In the genomic region with DNA sequence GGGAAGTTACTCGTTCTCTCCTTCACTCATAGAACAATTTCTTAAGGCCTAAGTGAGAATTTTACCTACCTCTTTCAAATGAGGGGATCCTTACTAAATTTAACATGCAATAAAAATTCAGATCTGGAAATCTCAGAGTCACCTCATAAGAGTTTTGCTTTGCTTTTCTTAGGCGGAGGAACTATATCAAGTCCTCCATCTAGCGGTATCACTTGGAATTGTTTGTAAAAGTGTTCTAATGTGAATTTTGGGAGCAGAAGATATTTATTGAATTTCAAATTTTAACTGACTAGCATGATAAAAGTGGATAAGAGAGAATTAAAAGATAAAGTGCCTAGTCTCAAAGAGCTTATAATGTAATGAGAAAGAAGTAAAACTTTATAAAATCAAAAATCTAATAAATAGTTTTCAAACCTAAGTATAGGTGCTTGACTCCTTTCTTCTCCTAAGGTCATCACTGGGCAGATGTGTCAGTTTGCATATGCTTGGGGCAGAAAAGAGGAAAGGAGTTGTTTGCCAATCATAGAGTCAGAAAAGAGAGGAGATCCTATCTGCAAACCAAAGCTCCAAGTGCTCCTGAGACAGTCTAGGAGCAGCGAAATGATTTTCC, we compare ENCODE assay signal across 8 cellular contexts.
DNase-seq lines count a peak whose midpoint lies in the region; ATAC-seq and TF ChIP-seq lines count a peak whose summit lies in the region.

No MANE protein-coding gene starts in this region.

- H3K9ac ChIP-seq in DND-41 (ENCODE audit: low read depth, low read length), result no peak overlapping the region

- in situ Hi-C loops in SK-MEL-5 (cut with HindIII; ENCODE audit: low pct_unique_long_range_greater_than_20kb, low sequenced_read_pairs), result no loop called here

- H3K27me3 ChIP-seq in DND-41 (ENCODE audit: insufficient read depth, low read length, poor library complexity) (peaks cover 31% of the 10 kb centered on the region), suprapubic skin (no peaks in the 10 kb centered on the region)

- no peak for TF ChIP-seq POLR2A in suprapubic skin (IDR thresholded peaks at IDR 0.05)

- H3K4me3 ChIP-seq in DND-41 (ENCODE audit: low read depth in 1 of 2, low read length in 2 of 2) (no peak overlapping the region), suprapubic skin (no peak overlapping the region)

- no peaks in the 10 kb centered on the region for H4K20me1 ChIP-seq in DND-41 (ENCODE audit: insufficient read depth, low read length)

- no peaks in the 10 kb centered on the region for H3K79me2 ChIP-seq in DND-41 (ENCODE audit: insufficient read depth, low read length)

- DNase-seq in DND-41, result no peak
- peak; percentile 84 for DNase-seq in SK-MEL-5 (ENCODE audit: low read depth, low spot score)
- DNase-seq in glomerular endothelial cell (ENCODE audit: extremely low read depth, low read depth, low spot score), result peak; percentile 58
- no peak for DNase-seq in suprapubic skin (ENCODE audit: low spot score in 2 of 2)
- DNase-seq in islet precursor cell, result no peak

- H3K4me1 ChIP-seq in DND-41 (ENCODE audit: insufficient read depth, low read length) (no peaks in the 10 kb centered on the region), suprapubic skin (peaks cover 3% of the 10 kb centered on the region)

- H3K9me3 ChIP-seq in DND-41 (ENCODE audit: insufficient read depth, low read length, severe bottlenecking) (no peaks in the 10 kb centered on the region), suprapubic skin (no peaks in the 10 kb centered on the region)

- no peak overlapping the region for H3K27ac ChIP-seq in DND-41 (ENCODE audit: low read length)
- no peak overlapping the region for H3K27ac ChIP-seq in suprapubic skin

- TF ChIP-seq CTCF in DND-41 (IDR thresholded peaks at IDR 0.05; ENCODE audit: borderline replicate concordance, extremely low read depth, low read length, poor library complexity, severe bottlenecking) (peak; percentile 55), suprapubic skin (IDR thresholded peaks at IDR 0.05) (peak; percentile 42 to 44)

- 37% methylated on average over 4 of the region's 4 CpGs for WGBS in suprapubic skin

- H3K36me3 ChIP-seq in DND-41 (ENCODE audit: insufficient read depth, low read length) (no peaks in the 10 kb centered on the region), suprapubic skin (no peaks in the 10 kb centered on the region)

- TF ChIP-seq EP300 in suprapubic skin (IDR thresholded peaks at IDR 0.05), result no peak

- H2AFZ ChIP-seq in DND-41 (ENCODE audit: low read depth, low read length), result no peak overlapping the region

- no peak for ATAC-seq in DND-41 (ENCODE audit: insufficient read depth, low read depth)
- ATAC-seq in HG02981 (IDR thresholded peaks at IDR 0.05; ENCODE audit: unreplicated experiment), result peak; percentile 59
- ATAC-seq in HG02610 (IDR thresholded peaks at IDR 0.05; ENCODE audit: unreplicated experiment), result no peak
- no peak for ATAC-seq in activated CD4-positive, CD25-positive, alpha-beta regulatory T cell treated with anti-CD3 and anti-CD28 coated beads, Interleukin-2, amount 50 U/mL, for 24 hours

- no peak overlapping the region for H3K4me2 ChIP-seq in DND-41 (ENCODE audit: insufficient read depth, low read length)

Comparison
In these comparisons a context has a peak if more than half of its experiments do, and no peak if none do; other contexts are left out.
1. DNase-seq: peak in SK-MEL-5 (single experiment) and glomerular endothelial cell (single experiment); none in DND-41 (single experiment), suprapubic skin (0 of 2) and islet precursor cell (single experiment).